ENCODE assay signal across 13 cellular contexts in genomic region chr2:218393750-218394290, GRCh38. TPM values are rescaled to one million over a fixed set of nuclear protein-coding genes. Genes with fewer than 3 reads are reported as not detected.
DNase-seq lines count a peak whose midpoint lies in the region; ATAC-seq and TF ChIP-seq lines count a peak whose summit lies in the region.
"Had no signal": no experiment of that assay in that cellular context is flagged by ENCODE, and none has a peak within 500 bp of the region (broad histone marks: within the 10 kb centered on the region; RNA-seq: fewer than 3 reads in every experiment).

No MANE protein-coding gene starts in this region.

- no peak overlapping the region for H3T11ph ChIP-seq in H9 (ENCODE audit: low read length)

- H4K20me1 ChIP-seq in H9 (ENCODE audit: control insufficient read depth, insufficient read depth, insufficient read length): no peaks in the 10 kb centered on the region

- H3K36me3 Mint-ChIP-seq in CD8-positive, alpha-beta T cell: peaks cover 3% of the 10 kb centered on the region
- no peaks in the 10 kb centered on the region for H3K36me3 Mint-ChIP-seq in H9 (ENCODE audit: insufficient read depth in 1 of 3, low read depth in 3 of 3)
- H3K36me3 Mint-ChIP-seq in T-helper 1 cell treated with Interleukin-12 subunit alpha and Interleukin-12 subunit beta and Interleukin-4 antibody, amounts not matched to agents 30 μg/mL and 1 μg/mL, for 36 hours (ENCODE audit: low read depth): no peaks in the 10 kb centered on the region

- H4K8ac ChIP-seq in H9 (replicated peaks; ENCODE audit: insufficient read length, low read depth, low read length): no peak overlapping the region

- TF ChIP-seq CTCF in CD8-positive, alpha-beta T cell (IDR thresholded peaks at IDR 0.05): no peak
- TF ChIP-seq CTCF in H9 (conservative IDR thresholded peaks at IDR 0.05) (no peak), mucosa of descending colon (IDR thresholded peaks at IDR 0.05) (no peak), prostate gland (IDR thresholded peaks at IDR 0.05) (no peak)

- no CpG with 5 or more reads among the region's 8 CpGs for WGBS in H9 (ENCODE audit: extremely low coverage, insufficient read length, low lambda C conversion rate)
- 80% methylated on average over 8 of the region's 8 CpGs for WGBS in prostate gland

- CTCF ChIA-PET in CD8-positive, alpha-beta T cell (lab: Charles Lee): interaction anchor here (0.8 to 4.3 kb wide), 8 partner anchors 9 to 122 kb away, joined by 3 to 31 read pairs (median 14); partner anchors contain the start of genes CATIP and PNKD

- no peak overlapping the region for H3K23ac ChIP-seq in H9 (ENCODE audit: insufficient read length, low read depth, low read length)

- H2AFZ ChIP-seq in H9 (ENCODE audit: low read length): no peak overlapping the region

- H3K27me3 Mint-ChIP-seq in CD8-positive, alpha-beta T cell (ENCODE audit: low read depth): no peaks in the 10 kb centered on the region
- peaks cover 41% of the 10 kb centered on the region for H3K27me3 Mint-ChIP-seq in H9 (ENCODE audit: low read depth)
- peaks cover 6% of the 10 kb centered on the region for H3K27me3 Mint-ChIP-seq in T-helper 1 cell treated with Interleukin-12 subunit alpha and Interleukin-12 subunit beta and Interleukin-4 antibody, amounts not matched to agents 30 μg/mL and 1 μg/mL, for 36 hours (ENCODE audit: low read depth)

- no peaks in the 10 kb centered on the region for H3K79me1 ChIP-seq in H9 (ENCODE audit: insufficient read depth, low read depth, low read length, poor library complexity, severe bottlenecking)

- H3K36me3 ChIP-seq in CD8-positive, alpha-beta T cell (ENCODE audit: insufficient read depth, low read length): no peaks in the 10 kb centered on the region
- H3K36me3 ChIP-seq in mucosa of descending colon (ENCODE audit: low read depth) (no peaks in the 10 kb centered on the region), prostate gland (no peaks in the 10 kb centered on the region)
- H3K36me3 ChIP-seq: esophagus squamous epithelium, ovary had no signal

- H3K4me3 ChIP-seq in CD8-positive, alpha-beta T cell (ENCODE audit: low read depth, low read length): no peak overlapping the region
- H3K4me3 ChIP-seq in mucosa of descending colon: no peak overlapping the region
- no peak overlapping the region for H3K4me3 ChIP-seq in prostate gland
- H3K4me3 ChIP-seq: esophagus squamous epithelium, lung, ovary, testis had no signal

- H3K27me3 ChIP-seq in CD8-positive, alpha-beta T cell (ENCODE audit: insufficient read depth, low read length): no peaks in the 10 kb centered on the region
- H3K27me3 ChIP-seq in H9 (ENCODE audit: insufficient read depth, low read length): peaks cover 17% of the 10 kb centered on the region
- H3K27me3 ChIP-seq in prostate gland (replicated peaks; ENCODE audit: insufficient read depth): no peaks in the 10 kb centered on the region
- H3K27me3 ChIP-seq: esophagus squamous epithelium, ovary, testis had no signal

- no peak overlapping the region for H2BK12ac ChIP-seq in H9 (ENCODE audit: insufficient read length, low read depth, low read length)

- H2AK5ac ChIP-seq in H9 (ENCODE audit: insufficient read length, low read length): no peak overlapping the region

- H3K14ac ChIP-seq in H9 (ENCODE audit: insufficient read depth, low read length): no peak overlapping the region

- peak overlapping the region; percentile 37 for H3K27ac Mint-ChIP-seq in CD8-positive, alpha-beta T cell
- peak overlapping the region in 1 of 3 experiments; percentile 44; a peak in 1 of 7 replicates for H3K27ac Mint-ChIP-seq in H9
- H3K27ac Mint-ChIP-seq in T-helper 1 cell treated with Interleukin-12 subunit alpha and Interleukin-12 subunit beta and Interleukin-4 antibody, amounts not matched to agents 30 μg/mL and 1 μg/mL, for 36 hours: peak overlapping the region; percentile 69

- no peak overlapping the region for H2BK5ac ChIP-seq in H9 (ENCODE audit: insufficient read length, low read length)

- no peak overlapping the region for H2BK20ac ChIP-seq in H9 (ENCODE audit: low read depth, low read length, poor library complexity, severe bottlenecking)

- H2BK15ac ChIP-seq in H9 (ENCODE audit: low read depth, low read length): no peak overlapping the region

- no peaks in the 10 kb centered on the region for H3K79me2 ChIP-seq in H9 (ENCODE audit: insufficient read depth, low read length)

- H3K4me2 ChIP-seq in H9 (ENCODE audit: insufficient read depth, insufficient read length, low read length): no peak overlapping the region

- H3K9me3 Mint-ChIP-seq in CD8-positive, alpha-beta T cell: no peaks in the 10 kb centered on the region
- H3K9me3 Mint-ChIP-seq in H9: no peaks in the 10 kb centered on the region; a peak in 1 of 5 replicates
- H3K9me3 Mint-ChIP-seq in T-helper 1 cell treated with Interleukin-12 subunit alpha and Interleukin-12 subunit beta and Interleukin-4 antibody, amounts not matched to agents 30 μg/mL and 1 μg/mL, for 36 hours: no peaks in the 10 kb centered on the region

- H3K23me2 ChIP-seq in H9 (ENCODE audit: insufficient read length, low read depth, low read length, poor library complexity, severe bottlenecking): peaks cover 28% of the 10 kb centered on the region

- H3K4ac ChIP-seq in H9 (ENCODE audit: low read depth, low read length): no peak overlapping the region

- no peak overlapping the region for H3K4me3 Mint-ChIP-seq in CD8-positive, alpha-beta T cell
- H3K4me3 Mint-ChIP-seq in H9: peak overlapping the region in 1 of 2 experiments; percentile 15; a peak in 1 of 5 replicates
- H3K4me3 Mint-ChIP-seq in T-helper 1 cell treated with Interleukin-12 subunit alpha and Interleukin-12 subunit beta and Interleukin-4 antibody, amounts not matched to agents 30 μg/mL and 1 μg/mL, for 36 hours: no peak overlapping the region

- no peak overlapping the region for H3K27ac ChIP-seq in CD8-positive, alpha-beta T cell (ENCODE audit: low read depth, low read length)
- no peak overlapping the region for H3K27ac ChIP-seq in H9 (ENCODE audit: insufficient read length, low read depth, low read length)
- H3K27ac ChIP-seq in prostate gland: no peak overlapping the region
- H3K27ac ChIP-seq: ovary, testis had no signal

- H2BK120ac ChIP-seq in H9 (ENCODE audit: low read depth, low read length, poor library complexity, severe bottlenecking): no peak overlapping the region

- peak in 1 of 7 experiments; percentile 19 for DNase-seq in CD8-positive, alpha-beta T cell
- DNase-seq in H9: peak; percentile 40
- peak; percentile 59 to 71 (median 65) for DNase-seq in mucosa of descending colon
- no peak for DNase-seq in occipital lobe (lab: John Stamatoyannopoulos, UW)
- no peak for DNase-seq in DMS114 treated with DMSO at 0.1 percent for 48 hours (lab: John Stamatoyannopoulos, UW; ENCODE audit: unreplicated experiment)
- DNase-seq in prostate gland (ENCODE audit: low spot score): no peak
- DNase-seq: esophagus squamous epithelium; stimulated activated CD4-positive, alpha-beta T cell treated with anti-CD3 and anti-CD28 coated beads, Interleukin-12 subunit alpha, Interleukin-12 subunit beta, amount 100 ng/mL, for 4 hours; testis had no signal

- intact Hi-C loops in CD8-positive, alpha-beta T cell (cut with DNase I, micrococcal nuclease): loop anchor here (2.0 to 10.0 kb wide), 4 partner anchors 25 to 209 kb away; partner anchors contain the start of genes ARPC2 (in 1 of the 2) and CATIP (in 1 of the 2)
- intact Hi-C loops in mucosa of descending colon (cut with DNase I, micrococcal nuclease) (no loop called here), prostate gland (cut with DNase I) (no loop called here)

- no peak overlapping the region for H4K91ac ChIP-seq in H9 (ENCODE audit: insufficient read length, low read depth, low read length)

- ATAC-seq in CD8-positive, alpha-beta T cell: no peak
- no peak for ATAC-seq in mucosa of descending colon

- POLR2A ChIA-PET in CD8-positive, alpha-beta T cell (lab: Charles Lee): interaction anchor here (0.7 to 1.2 kb wide), 3 partner anchors 17 to 123 kb away, joined by 3 to 4 read pairs (median 3); partner anchors contain the start of gene PNKD

- H3K18ac ChIP-seq in H9 (ENCODE audit: insufficient read length, low read depth, low read length): no peak overlapping the region

- H3K9ac ChIP-seq in H9 (ENCODE audit: extremely low read depth, insufficient read length, low read length): no peak overlapping the region

- H3K4me1 ChIP-seq in CD8-positive, alpha-beta T cell (ENCODE audit: insufficient read depth, low read length): peaks cover 38% of the 10 kb centered on the region
- H3K4me1 ChIP-seq in H9 (ENCODE audit: insufficient read depth, low read length) (no peaks in the 10 kb centered on the region; the same call in 1 of the 2 replicates), mucosa of descending colon (ENCODE audit: low read depth) (peaks cover 23% of the 10 kb centered on the region), prostate gland (replicated peaks) (peaks cover 3% of the 10 kb centered on the region)

- peaks cover 42% of the 10 kb centered on the region for H3K4me1 Mint-ChIP-seq in CD8-positive, alpha-beta T cell (ENCODE audit: low read depth)
- peaks cover 26 to 45% of the 10 kb centered on the region in 2 experiments for H3K4me1 Mint-ChIP-seq in H9
- H3K4me1 Mint-ChIP-seq in T-helper 1 cell treated with Interleukin-12 subunit alpha and Interleukin-12 subunit beta and Interleukin-4 antibody, amounts not matched to agents 30 μg/mL and 1 μg/mL, for 36 hours (ENCODE audit: low read depth): peaks cover 27% of the 10 kb centered on the region

- H3K56ac ChIP-seq in H9 (ENCODE audit: insufficient read length, low read depth, low read length): no peak overlapping the region

- TF ChIP-seq POLR2A in prostate gland (IDR thresholded peaks at IDR 0.05): no peak

- no peak overlapping the region for H4K5ac ChIP-seq in H9 (ENCODE audit: insufficient read length, low read depth, low read length)

- H3K9me3 ChIP-seq in CD8-positive, alpha-beta T cell (ENCODE audit: low read length): no peaks in the 10 kb centered on the region
- no peaks in the 10 kb centered on the region for H3K9me3 ChIP-seq in H9 (ENCODE audit: control insufficient read depth, low read depth, low read length)
- H3K9me3 ChIP-seq in mucosa of descending colon: no peaks in the 10 kb centered on the region
- no peaks in the 10 kb centered on the region for H3K9me3 ChIP-seq in prostate gland
- H3K9me3 ChIP-seq: esophagus squamous epithelium, ovary, testis had no signal

RNA-seq across cellular contexts. Expression of gene CTDSP1, which starts 5.8 kb away (rescaled TPM):
- total RNA-seq in CD8-positive, alpha-beta T cell: 10 to 100 TPM; 55.5 to 61.0 TPM
- total RNA-seq in H9 (2021) (52.3 and 56.6 TPM in 2 replicates), mucosa of descending colon (100 to 1,000 TPM; 142 to 221 (median 165) TPM), occipital lobe (13.3 TPM), prostate gland (100 to 1,000 TPM; 145 to 180 TPM)

RNA-seq across cellular contexts. Expression of gene SLC11A1, which starts 11.7 kb away (rescaled TPM):
- total RNA-seq in CD8-positive, alpha-beta T cell: under 1 TPM; 0.72 to 0.92 TPM
- total RNA-seq in H9 (2021): 0.04 and 0.11 TPM in 2 replicates
- 1 to 10 TPM; 1.2 to 7.8 (median 5.3) TPM for total RNA-seq in mucosa of descending colon
- 1.7 TPM for total RNA-seq in occipital lobe
- total RNA-seq in prostate gland: 10 to 100 TPM; 10.8 to 11.4 TPM

RNA-seq across cellular contexts. Expression of gene VIL1, which starts 25.1 kb away (rescaled TPM):
- under 1 TPM; 0.19 to 0.65 TPM for total RNA-seq in CD8-positive, alpha-beta T cell
- total RNA-seq in H9 (2021) (4.0 and 4.2 TPM in 2 replicates), mucosa of descending colon (100 to 1,000 TPM; 194 to 550 (median 341) TPM), occipital lobe (not detected), prostate gland (under 1 TPM in 1 of 2 donors, not detected in 1; 0.09 TPM)
- total RNA-seq: activated CD8-positive, alpha-beta memory T cell treated with anti-CD3 and anti-CD28 coated beads for 36 hours; esophagus squamous epithelium had no signal

RNA-seq across cellular contexts. Expression of gene CATIP, which starts 37.2 kb away (rescaled TPM):
- not detected for total RNA-seq in CD8-positive, alpha-beta T cell
- not detected in 2 replicates for total RNA-seq in H9 (2021)
- not detected for total RNA-seq in mucosa of descending colon
- total RNA-seq in occipital lobe: 0.31 TPM
- total RNA-seq in prostate gland: 1 to 10 TPM in 1 of 2 donors, not detected in 1; 2.0 TPM
- total RNA-seq: activated CD8-positive, alpha-beta memory T cell treated with anti-CD3 and anti-CD28 coated beads for 36 hours; esophagus squamous epithelium had no signal

Comparison
In these comparisons a context has a peak if more than half of its experiments do, and no peak if none do; other contexts are left out.
1. DNase-seq: peak in H9 (single experiment) and mucosa of descending colon (3 of 3); none in occipital lobe (single experiment), DMS114 treated with DMSO at 0.1 percent for 48 hours (single experiment) and prostate gland (single experiment).
2. RNA of gene VIL1, which starts 25.1 kb away (total RNA-seq): 194 to 550 TPM in mucosa of descending colon; 4.0 to 4.2 TPM in H9, 0.19 to 0.65 TPM in CD8-positive, alpha-beta T cell, 0.09 TPM in prostate gland and not detected in occipital lobe (single experiment); every median in the first group is over 10 times any median in the second.
3. intact Hi-C loops: an anchor here in CD8-positive, alpha-beta T cell (2.0 to 10.0 kb wide); none called in mucosa of descending colon and prostate gland.